ENCODE assay signal across 1 cellular context in genomic region chr6:28736121-28736520, GRCh38.
TF ChIP-seq lines count a peak whose summit lies in the region.

No MANE protein-coding gene starts in this region.

TF ChIP-seq in GM23338, 12 proteins besides CTCF, POLR2A, EP300 and RAD21 (continued from another document):
- TF ChIP-seq, protein P1, sequence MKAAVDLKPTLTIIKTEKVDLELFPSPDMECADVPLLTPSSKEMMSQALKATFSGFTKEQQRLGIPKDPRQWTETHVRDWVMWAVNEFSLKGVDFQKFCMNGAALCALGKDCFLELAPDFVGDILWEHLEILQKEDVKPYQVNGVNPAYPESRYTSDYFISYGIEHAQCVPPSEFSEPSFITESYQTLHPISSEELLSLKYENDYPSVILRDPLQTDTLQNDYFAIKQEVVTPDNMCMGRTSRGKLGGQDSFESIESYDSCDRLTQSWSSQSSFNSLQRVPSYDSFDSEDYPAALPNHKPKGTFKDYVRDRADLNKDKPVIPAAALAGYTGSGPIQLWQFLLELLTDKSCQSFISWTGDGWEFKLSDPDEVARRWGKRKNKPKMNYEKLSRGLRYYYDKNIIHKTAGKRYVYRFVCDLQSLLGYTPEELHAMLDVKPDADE (IDR thresholded peaks at IDR 0.05): no peak
- TF ChIP-seq STAT1 (IDR thresholded peaks at IDR 0.05; ENCODE audit: unreplicated experiment): no peak
- no peak for TF ChIP-seq NANOG (IDR thresholded peaks at IDR 0.05; ENCODE audit: borderline replicate concordance)
- TF ChIP-seq ZNF462 (CRISPR knock-in tag; IDR thresholded peaks at IDR 0.05): no peak
- no peak for TF ChIP-seq ZNF114 (CRISPR knock-in tag; IDR thresholded peaks at IDR 0.05)
- no peak for TF ChIP-seq CREB1 (CRISPR knock-in tag; IDR thresholded peaks at IDR 0.05; ENCODE audit: low read depth)
- TF ChIP-seq EZH2phosphoT487 (IDR thresholded peaks at IDR 0.05; ENCODE audit: unreplicated experiment): no peak
- no peak for TF ChIP-seq ZNF331 (CRISPR knock-in tag; IDR thresholded peaks at IDR 0.05; ENCODE audit: low read depth)
